Comparison of ENCODE assay signal across 27 cellular contexts in genomic region chr3:18968120-18968519, GRCh38.
"Had no signal": no experiment of that assay in that cellular context is flagged by ENCODE, and none has a peak within 500 bp of the region (broad histone marks: within the 10 kb centered on the region; RNA-seq: fewer than 3 reads in every experiment).

No MANE protein-coding gene starts in this region.

- FAIRE-seq: RCC 7860, TTC549 had no signal

- H3K36me3 Mint-ChIP-seq: activated CD4-positive, alpha-beta memory T cell treated with anti-CD3 and anti-CD28 coated beads for 36 hours had no signal

- H3K4me1 Mint-ChIP-seq: activated B cell treated with CpG ODN at 0.5 μM for 24 hours; activated CD4-positive, alpha-beta T cell treated with anti-CD3 and anti-CD28 coated beads, Interleukin-2, amount 10 ng/mL, durations not matched to agents 24 days and 14 days; activated naive CD8-positive, alpha-beta T cell treated with anti-CD3 and anti-CD28 coated beads for 36 hours; T-helper 17 cell had no signal

- H3K27me3 Mint-ChIP-seq: activated naive CD8-positive, alpha-beta T cell treated with anti-CD3 and anti-CD28 coated beads for 36 hours; T-helper 17 cell had no signal

- H3K27ac Mint-ChIP-seq: activated B cell treated with CpG ODN at 0.5 μM for 24 hours; activated CD4-positive, alpha-beta memory T cell treated with anti-CD3 and anti-CD28 coated beads for 36 hours; activated CD4-positive, alpha-beta T cell treated with anti-CD3 and anti-CD28 coated beads, Interleukin-2, amount 10 ng/mL, durations not matched to agents 24 days and 14 days; activated naive CD4-positive, alpha-beta T cell treated with anti-CD3 and anti-CD28 coated beads for 36 hours; activated naive CD8-positive, alpha-beta T cell treated with anti-CD3 and anti-CD28 coated beads for 36 hours; T-helper 17 cell had no signal

- H3K36me3 ChIP-seq: brain microvascular endothelial cell had no signal

- ATAC-seq: activated T-cell treated with anti-CD3 and anti-CD28 coated beads, Interleukin-2, amount 50 U/mL, for 4 hours; PC-3; T-helper 17 cell had no signal

- H3K9me3 Mint-ChIP-seq: activated CD4-positive, alpha-beta memory T cell treated with anti-CD3 and anti-CD28 coated beads for 36 hours had no signal

- DNase-seq: activated B cell treated with CpG ODN at 0.5 μM for 24 hours; activated CD4-positive, alpha-beta memory T cell treated with anti-CD3 and anti-CD28 coated beads for 36 hours; activated CD4-positive, alpha-beta T cell treated with anti-CD3 and anti-CD28 coated beads for 1 hour; activated CD4-positive, alpha-beta T cell treated with anti-CD3 and anti-CD28 coated beads, Interleukin-2, amount 10 ng/mL, durations not matched to agents 24 days and 14 days; activated CD8-positive, alpha-beta memory T cell treated with anti-CD3 and anti-CD28 coated beads for 24 hours; activated gamma-delta T cell; activated naive CD4-positive, alpha-beta T cell treated with anti-CD3 and anti-CD28 coated beads for 36 hours; activated naive CD8-positive, alpha-beta T cell treated with anti-CD3 and anti-CD28 coated beads for 36 hours; activated T-cell treated with anti-CD3 and anti-CD28 coated beads, Interleukin-2, amount 50 U/mL, for 4 hours; brain microvascular endothelial cell; cerebellar nuclear complex; KG1; NCI-H1092; NCI-H1417; NCI-H1930; NCI-H2171 treated with DMSO at 0.1 percent for 48 hours; NCI-H226; NCI-H510A; NCI-H526 treated with DMSO at 0.1 percent for 48 hours; NCI-H82; NK-92 treated with Interleukin-12 subunit alpha and Interleukin-12 subunit beta, amount 100 ng/mL, for 24 hours; SHP77; T-helper 17 cell; T-helper 9 cell had no signal

- H3K27ac ChIP-seq: brain microvascular endothelial cell had no signal

- H3K27me3 ChIP-seq: brain microvascular endothelial cell had no signal

- H3K4me3 Mint-ChIP-seq: activated B cell treated with CpG ODN at 0.5 μM for 24 hours; activated CD4-positive, alpha-beta memory T cell treated with anti-CD3 and anti-CD28 coated beads for 36 hours; activated CD4-positive, alpha-beta T cell treated with anti-CD3 and anti-CD28 coated beads, Interleukin-2, amount 10 ng/mL, durations not matched to agents 24 days and 14 days; activated naive CD4-positive, alpha-beta T cell treated with anti-CD3 and anti-CD28 coated beads for 36 hours; activated naive CD8-positive, alpha-beta T cell treated with anti-CD3 and anti-CD28 coated beads for 36 hours; activated T-cell treated with anti-CD3 and anti-CD28 coated beads, Interleukin-2, amount 50 U/mL, for 4 hours; T-helper 17 cell had no signal
